Comparison of ENCODE assay signal across 21 cellular contexts in genomic region chr11:44880511-44880910, GRCh38.
"Had no signal": no experiment of that assay in that cellular context is flagged by ENCODE, and none has a peak within 500 bp of the region (broad histone marks: within the 10 kb centered on the region; RNA-seq: fewer than 3 reads in every experiment).

No MANE protein-coding gene starts in this region.

- H3K27ac Mint-ChIP-seq: activated naive CD8-positive, alpha-beta T cell had no signal

- H3K27me3 Mint-ChIP-seq: activated naive CD8-positive, alpha-beta T cell; brain had no signal

- H3K36me3 Mint-ChIP-seq: activated naive CD8-positive, alpha-beta T cell; brain had no signal

- H3K9me3 Mint-ChIP-seq: nephron had no signal

- DNase-seq: activated CD4-positive, alpha-beta T cell treated with anti-CD3 and anti-CD28 coated beads for 48 hours; activated CD4-positive, alpha-beta T cell treated with anti-CD3 and anti-CD28 coated beads, Interleukin-2, amount 50 U/mL, for 48 hours; activated CD8-positive, alpha-beta memory T cell treated with anti-CD3 and anti-CD28 coated beads for 24 hours; activated effector memory CD4-positive, alpha-beta T cell treated with Interleukin-2 at 50 U/mL for 16 hours; activated naive CD4-positive, alpha-beta T cell treated with Interleukin-2 at 50 U/mL for 16 hours; cerebellar nuclear complex; colonic mucosa; effector CD8-positive, alpha-beta T cell; erythroblast; gastrocnemius medialis; glutamatergic neuron; left ventricle myocardium inferior; mucosa of descending colon; occipital lobe; stimulated activated CD4-positive, alpha-beta T cell treated with anti-CD3 and anti-CD28 coated beads, Interleukin-15, amount 100 ng/mL, for 24 hours; stimulated activated CD4-positive, alpha-beta T cell treated with anti-CD3 and anti-CD28 coated beads, Interleukin-2, amount 100 ng/mL, for 24 hours; stimulated activated naive CD4-positive, alpha-beta T cell; T-helper 9 cell had no signal

- H3K4me3 Mint-ChIP-seq: activated naive CD8-positive, alpha-beta T cell; brain; nephron had no signal

- ATAC-seq: gastrocnemius medialis, mucosa of descending colon had no signal
